Comparison of ENCODE assay signal across 8 cellular contexts in genomic region chr11:60913793-60914619, GRCh38. TPM values are rescaled to one million over a fixed set of nuclear protein-coding genes. Genes with fewer than 3 reads are reported as not detected.
DNase-seq lines count a peak whose midpoint lies in the region; ATAC-seq, FAIRE-seq and TF ChIP-seq lines count a peak whose summit lies in the region.

A gene with protein sequence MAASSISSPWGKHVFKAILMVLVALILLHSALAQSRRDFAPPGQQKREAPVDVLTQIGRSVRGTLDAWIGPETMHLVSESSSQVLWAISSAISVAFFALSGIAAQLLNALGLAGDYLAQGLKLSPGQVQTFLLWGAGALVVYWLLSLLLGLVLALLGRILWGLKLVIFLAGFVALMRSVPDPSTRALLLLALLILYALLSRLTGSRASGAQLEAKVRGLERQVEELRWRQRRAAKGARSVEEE (plus strand): TSS chr11:60914158. CDS start chr11:60919694, 5,536 bp downstream.

- POLR2A ChIA-PET in CD8-positive, alpha-beta memory T cell (lab: Charles Lee), result interaction anchor here (0.5 to 3.8 kb wide), 10 partner anchors 9 to 879 kb away, joined by 3 to 33 read pairs (median 3); partner anchors contain the start of genes CD5, CD6, FEN1 and PRPF19
- POLR2A ChIA-PET in H1 (lab: Charles Lee; ENCODE audit: partially characterized antibody), result interaction anchor here (0.7 to 4.2 kb wide), 9 partner anchors 9 to 448 kb away, joined by 3 to 28 read pairs (median 3); partner anchors contain the start of genes CYB561A3, PRPF19, PTGDR2 and TMEM132A

- peaks cover 8% of the 10 kb centered on the region for H3K23me2 ChIP-seq in H1 (ENCODE audit: low read depth, low read length)

- H2BK120ac ChIP-seq in H1 (replicated peaks; ENCODE audit: low read depth, low read length), result no peak within 1 kb of the TSS

- H2BK12ac ChIP-seq in H1 (ENCODE audit: low read depth, low read length), result peak within 1 kb of the TSS; percentile 94

- peak within 1 kb of the TSS; percentile 93; the same call in 1 of the 2 replicates for H4K8ac ChIP-seq in H1 (ENCODE audit: extremely low read depth, insufficient read depth, low read length)

- TF ChIP-seq EP300 in H1 (IDR thresholded peaks at IDR 0.05; ENCODE audit: borderline replicate concordance in 1 of 2, low read depth in 2 of 2, low read length in 2 of 2), result no peak

- H4K91ac ChIP-seq in H1 (replicated peaks; ENCODE audit: insufficient read length, low read length), result peak within 1 kb of the TSS; percentile 87

- H3K79me1 ChIP-seq in H1 (ENCODE audit: low read depth, low read length), result no peaks in the 10 kb centered on the region; the same call in 1 of the 2 replicates

- H3K56ac ChIP-seq in H1 (replicated peaks; ENCODE audit: insufficient read length, low read depth, low read length), result peak within 1 kb of the TSS; percentile 81

- TF ChIP-seq RAD21 in H1 (IDR thresholded peaks at IDR 0.05 in 1 of 2, conservative IDR thresholded peaks at IDR 0.05 in 1 of 2; ENCODE audit: low read depth in 2 of 2, low read length in 2 of 2), result no peak

- H3K23ac ChIP-seq in H1 (ENCODE audit: insufficient read length), result no peak within 1 kb of the TSS

- H3K4me3 ChIP-seq in CD8-positive, alpha-beta memory T cell (ENCODE audit: low read length), result peak within 1 kb of the TSS; percentile 91
- H3K4me3 ChIP-seq in H1 (ENCODE audit: extremely low read depth in 1 of 4, insufficient read depth in 2 of 4, low read depth in 3 of 4, low read length in 4 of 4), result peak within 1 kb of the TSS; percentile 63 to 82 (median 72)

- no peak within 1 kb of the TSS for H2AK5ac ChIP-seq in H1 (ENCODE audit: low read depth, low read length)

- TF ChIP-seq CTCF in GM20000 (IDR thresholded peaks at IDR 0.05; ENCODE audit: extremely low read depth, missing control alignments), result no peak
- TF ChIP-seq CTCF in H1 (IDR thresholded peaks at IDR 0.05; ENCODE audit: control extremely low read depth in 1 of 3, insufficient read depth in 1 of 3, low read depth in 1 of 3, low read length in 3 of 3), result no peak

- peak within 1 kb of the TSS; percentile 89 to 91 for H3K4me2 ChIP-seq in H1 (ENCODE audit: insufficient read depth in 1 of 2, low read depth in 2 of 2, low read length in 2 of 2)

- peaks cover 59 to 81% (median 63%) of the 10 kb centered on the region in 3 donors for H3K4me1 Mint-ChIP-seq in CD8-positive, alpha-beta memory T cell
- H3K4me1 Mint-ChIP-seq in memory B cell, result peaks cover 43% of the 10 kb centered on the region

- peaks cover 0 to 18% (median 0%) of the 10 kb centered on the region in 3 donors for H3K36me3 Mint-ChIP-seq in CD8-positive, alpha-beta memory T cell
- peaks cover 2% of the 10 kb centered on the region for H3K36me3 Mint-ChIP-seq in memory B cell

- peak within 1 kb of the TSS; percentile 97 for H2AFZ ChIP-seq in H1 (ENCODE audit: low read length)

- H3K27me3 Mint-ChIP-seq in CD8-positive, alpha-beta memory T cell, result no peaks in the 10 kb centered on the region
- H3K27me3 Mint-ChIP-seq in memory B cell, result no peaks in the 10 kb centered on the region

- peak within 1 kb of the TSS; percentile 66; the same call in 1 of the 2 replicates for H2BK20ac ChIP-seq in H1 (ENCODE audit: low read length)

- H2BK5ac ChIP-seq in H1 (ENCODE audit: low read depth, low read length), result peak within 1 kb of the TSS; percentile 82; the same call in 1 of the 2 replicates

- H3K9me3 Mint-ChIP-seq in CD8-positive, alpha-beta memory T cell, result no peaks in the 10 kb centered on the region
- H3K9me3 Mint-ChIP-seq in memory B cell, result no peaks in the 10 kb centered on the region

- H3K79me2 ChIP-seq in H1 (ENCODE audit: control insufficient read depth in 1 of 2, insufficient read depth in 2 of 2, low read length in 2 of 2), result peaks cover 5 to 19% of the 10 kb centered on the region in 2 experiments

- no peaks in the 10 kb centered on the region for H3K27me3 ChIP-seq in CD8-positive, alpha-beta memory T cell (ENCODE audit: insufficient read depth, low read length, poor library complexity, severe bottlenecking)
- H3K27me3 ChIP-seq in H1 (replicated peaks in 1 of 4; ENCODE audit: control insufficient read depth in 3 of 4, extremely low read depth in 1 of 4, insufficient read depth in 3 of 4, low read length in 3 of 4), result peaks cover 0 to 2% (median 0%) of the 10 kb centered on the region in 4 experiments; a peak in 1 of 7 replicates

- peak within 1 kb of the TSS; percentile 82 for H3K27ac ChIP-seq in CD8-positive, alpha-beta memory T cell (ENCODE audit: low read depth, low read length)
- peak within 1 kb of the TSS; percentile 78 for H3K27ac ChIP-seq in H1 (ENCODE audit: low read depth, low read length)

- H3K9me3 ChIP-seq in CD8-positive, alpha-beta memory T cell (ENCODE audit: low read length), result no peaks in the 10 kb centered on the region
- H3K9me3 ChIP-seq in H1 (ENCODE audit: insufficient read depth in 2 of 2, low read depth in 1 of 2, low read length in 1 of 2), result no peaks in the 10 kb centered on the region

- TF ChIP-seq POLR2A in H1 (IDR thresholded peaks at IDR 0.05; ENCODE audit: control extremely low read depth in 1 of 2, low read depth in 2 of 2, low read length in 2 of 2), result peak in 1 of 2 experiments; percentile 44; a peak in 2 of 3 replicates

- H3K18ac ChIP-seq in H1 (ENCODE audit: extremely low read depth, low read length), result peak within 1 kb of the TSS; percentile 96

- H4K5ac ChIP-seq in H1 (ENCODE audit: insufficient read length, low read depth, low read length), result peak within 1 kb of the TSS; percentile 99

- peaks cover 0 to 5% of the 10 kb centered on the region in 2 experiments for H4K20me1 ChIP-seq in H1 (replicated peaks in 1 of 2; ENCODE audit: control insufficient read depth in 1 of 2, insufficient read depth in 2 of 2, low read length in 2 of 2)

- H3K36me3 ChIP-seq in CD8-positive, alpha-beta memory T cell (ENCODE audit: insufficient read depth, low read length), result peaks cover 6% of the 10 kb centered on the region
- H3K36me3 ChIP-seq in H1 (ENCODE audit: control insufficient read depth in 2 of 4, insufficient read depth in 4 of 4, low read length in 3 of 4), result no peaks in the 10 kb centered on the region

- H3K14ac ChIP-seq in H1 (ENCODE audit: insufficient read length), result no peak within 1 kb of the TSS

- FAIRE-seq in HTR-8/SVneo (lab: Jason Lieb, UNC), result no peak
- FAIRE-seq in H1 (lab: Jason Lieb, UNC), result no peak

- H3K4ac ChIP-seq in H1 (replicated peaks; ENCODE audit: insufficient read length, low read depth, low read length), result peak within 1 kb of the TSS; percentile 61

- DNase-seq in CD8-positive, alpha-beta memory T cell, result peak; percentile 82 to 92 (median 88)
- DNase-seq in GM20000 (ENCODE audit: low spot score) (peak; percentile 93), HTR-8/SVneo (ENCODE audit: insufficient read length, low spot score) (peak; percentile 87), NOMO-1 treated with DMSO at 0.1 percent for 48 hours (lab: John Stamatoyannopoulos, UW; ENCODE audit: unreplicated experiment) (peak; percentile 84), H1 (ENCODE audit: low read depth in 1 of 2, low spot score in 2 of 2) (peak; percentile 60 to 90), memory B cell (ENCODE audit: low spot score in 2 of 2) (peak; percentile 81 to 82)
- DNase-seq in activated CD8-positive, alpha-beta memory T cell treated with anti-CD3 and anti-CD28 coated beads for 4 hours (ENCODE audit: low read depth in 2 of 2), result peak; percentile 73 to 76
- peak; percentile 82 for DNase-seq in stimulated activated CD8-positive, alpha-beta memory T cell treated with anti-CD3 and anti-CD28 coated beads, Interleukin-12 subunit alpha, Interleukin-12 subunit beta, amount 100 ng/mL, for 1 hour (ENCODE audit: low read depth)

- peaks cover 47% of the 10 kb centered on the region for H3K4me1 ChIP-seq in CD8-positive, alpha-beta memory T cell (ENCODE audit: insufficient read depth, low read length)
- peaks cover 10 to 27% (median 18%) of the 10 kb centered on the region in 4 experiments for H3K4me1 ChIP-seq in H1 (replicated peaks in 1 of 4; ENCODE audit: control insufficient read depth in 3 of 4, insufficient read depth in 4 of 4, low read length in 3 of 4)

- ATAC-seq in memory B cell (ENCODE audit: low read depth), result peak; percentile 63

- peak within 1 kb of the TSS; percentile 93 to 99 (median 97) for H3K4me3 Mint-ChIP-seq in CD8-positive, alpha-beta memory T cell
- peak within 1 kb of the TSS; percentile 97 for H3K4me3 Mint-ChIP-seq in memory B cell

- CTCF ChIA-PET in CD8-positive, alpha-beta memory T cell (lab: Charles Lee), result interaction anchor here (0.7 to 4.8 kb wide), 11 partner anchors 9 to 274 kb away, joined by 3 to 51 read pairs (median 6); partner anchors contain the start of gene PRPF19
- CTCF ChIA-PET in H1 (lab: Charles Lee; ENCODE audit: partially characterized antibody), result interaction anchor here (0.8 to 2.6 kb wide), 8 partner anchors 9 to 219 kb away, joined by 3 to 10 read pairs (median 4); no protein-coding TSS in a partner anchor

- H3K27ac Mint-ChIP-seq in CD8-positive, alpha-beta memory T cell, result peak within 1 kb of the TSS; percentile 95 to 99 (median 98)
- peak within 1 kb of the TSS; percentile 96 for H3K27ac Mint-ChIP-seq in memory B cell

- WGBS in H1 (ENCODE audit: extremely low coverage in 1 of 2, insufficient coverage in 1 of 2, insufficient read length in 1 of 2, insufficient replicate concordance in 2 of 2, low coverage in 1 of 2, low lambda C conversion rate in 2 of 2, missing lambda C conversion rate in 1 of 2), 2 experiments, result 0% methylated on average over 60 of the region's 69 CpGs; no CpG with 5 or more reads in 1 of the 2 experiments

- peak within 1 kb of the TSS; percentile 10 to 94 (median 82) for H3K9ac ChIP-seq in H1 (replicated peaks in 1 of 4; ENCODE audit: extremely low read depth in 1 of 4, low read depth in 3 of 4, low read length in 3 of 4)

- peak within 1 kb of the TSS; percentile 82; the same call in 1 of the 2 replicates for H2BK15ac ChIP-seq in H1 (ENCODE audit: low read length)

TF ChIP-seq in H1, 55 proteins besides CTCF, POLR2A, EP300 and RAD21 (continues in another document):
- TF ChIP-seq NANOG (IDR thresholded peaks at IDR 0.05; ENCODE audit: insufficient read depth, low read depth, low read length, poor library complexity, severe bottlenecking) (no peak), SIX5 (IDR thresholded peaks at IDR 0.05; ENCODE audit: low read depth, low read length) (peak; percentile 94), KDM4A (IDR thresholded peaks at IDR 0.05; ENCODE audit: low read depth, low read length, severe bottlenecking) (peak; percentile 75), SAP30 (IDR thresholded peaks at IDR 0.05; ENCODE audit: insufficient read depth, insufficient replicate concordance, low read length) (no peak)

RNA-seq across cellular contexts. Expression of the gene that starts here (rescaled TPM):
- total RNA-seq in CD8-positive, alpha-beta memory T cell, result 100 to 1,000 TPM; 144 to 147 TPM
- polyA plus RNA-seq in CD8-positive, alpha-beta memory T cell, result 396 TPM
- total RNA-seq in H1 (2021; fragmentation: NEBNext Ultra II Directional; extraction: Animal tissue kit (Norgen Biotek cat#: 25700)), result 30.3 and 30.7 TPM in 2 replicates
- 27.3 and 29.9 TPM in 2 replicates for polyA plus RNA-seq in H1 (2011; rRNA removed)
- 18.1 TPM for polyA plus RNA-seq in H1 (2011; cell fraction: cytosol; rRNA removed)
- polyA plus RNA-seq in H1 (2011; cell fraction: nucleus; rRNA removed), result 20.8 TPM
- polyA plus RNA-seq in H1 (2012, experiment 1 of 2), result 18.4 to 34.3 TPM (median 29.4 TPM) in 4 replicates
- polyA plus RNA-seq in H1 (2012, experiment 2 of 2), result 41.0 TPM
- 58.8 TPM for polyA plus RNA-seq in H1 (2013, experiment 1 of 2)
- 66.2 TPM for polyA plus RNA-seq in H1 (2013, experiment 2 of 2)
- polyA minus RNA-seq in H1 (2011; rRNA and poly(A)+ RNA removed), result 12.3 and 12.4 TPM in 2 replicates
- polyA minus RNA-seq in H1 (2011; cell fraction: cytosol; rRNA and poly(A)+ RNA removed), result 6.8 TPM
- polyA minus RNA-seq in H1 (2011; cell fraction: nucleus; rRNA and poly(A)+ RNA removed), result 6.0 TPM

Comparison
In these comparisons a context has a peak if more than half of its experiments do, and no peak if none do; other contexts are left out.
1. Peak in every context shown above with its lines: DNase-seq, ATAC-seq, H3K4me3 ChIP-seq and H3K27ac ChIP-seq.